ENCODE assay signal across 8 cellular contexts in genomic region chr12:82517027-82517426, GRCh38.
DNase-seq lines count a peak whose midpoint lies in the region; ATAC-seq and TF ChIP-seq lines count a peak whose summit lies in the region.

No MANE protein-coding gene starts in this region.

- H3K36me3 ChIP-seq in right lobe of liver (no peaks in the 10 kb centered on the region), vagina (no peaks in the 10 kb centered on the region)

- DNase-seq in SHP77 treated with DMSO at 0.1 percent for 48 hours (lab: John Stamatoyannopoulos, UW) (peak; percentile 10), right lobe of liver (no peak), vagina (ENCODE audit: extremely low spot score in 2 of 2) (no peak), AG08396 (ENCODE audit: low spot score) (no peak)
- DNase-seq in activated CD8-positive, alpha-beta memory T cell treated with anti-CD3 and anti-CD28 coated beads, Interleukin-2, amount 10 ng/mL, durations not matched to agents 7 days and 5 days = no peak

- H3K27me3 Mint-ChIP-seq in activated CD8-positive, alpha-beta memory T cell treated with anti-CD3 and anti-CD28 coated beads, Interleukin-2, amount 10 ng/mL, durations not matched to agents 7 days and 5 days = peaks cover 7% of the 10 kb centered on the region

- no peak for TF ChIP-seq POLR2A in right lobe of liver (IDR thresholded peaks at IDR 0.05)
- no peak for TF ChIP-seq POLR2A in vagina (IDR thresholded peaks at IDR 0.05)

- H3K27ac ChIP-seq in 22Rv1 = no peak overlapping the region
- H3K27ac ChIP-seq in right lobe of liver = no peak overlapping the region
- H3K27ac ChIP-seq in vagina = no peak overlapping the region

- H3K9me3 ChIP-seq in right lobe of liver (no peaks in the 10 kb centered on the region), vagina (no peaks in the 10 kb centered on the region)

- H3K4me1 ChIP-seq in right lobe of liver (no peaks in the 10 kb centered on the region), vagina (no peaks in the 10 kb centered on the region)

- H3K36me3 Mint-ChIP-seq in activated CD8-positive, alpha-beta memory T cell treated with anti-CD3 and anti-CD28 coated beads, Interleukin-2, amount 10 ng/mL, durations not matched to agents 7 days and 5 days = no peaks in the 10 kb centered on the region

- no peak overlapping the region for H3K4me3 Mint-ChIP-seq in activated CD8-positive, alpha-beta memory T cell treated with anti-CD3 and anti-CD28 coated beads, Interleukin-2, amount 10 ng/mL, durations not matched to agents 7 days and 5 days

- no peak overlapping the region for H3K27ac Mint-ChIP-seq in activated CD8-positive, alpha-beta memory T cell treated with anti-CD3 and anti-CD28 coated beads, Interleukin-2, amount 10 ng/mL, durations not matched to agents 7 days and 5 days

- H3K4me3 ChIP-seq in right lobe of liver = no peak overlapping the region
- no peak overlapping the region for H3K4me3 ChIP-seq in vagina

- CTCF ChIA-PET in activated CD8-positive, alpha-beta memory T cell treated with anti-CD3 and anti-CD28 coated beads, Interleukin-2, amount 10 ng/mL, durations not matched to agents 7 days and 5 days (lab: Charles Lee) = no interaction called here

- H3K27me3 ChIP-seq in right lobe of liver (no peaks in the 10 kb centered on the region), vagina (no peaks in the 10 kb centered on the region)

- ATAC-seq in GM18867 (IDR thresholded peaks at IDR 0.05; ENCODE audit: unreplicated experiment) (peak; percentile 92), HG03045 (IDR thresholded peaks at IDR 0.05; ENCODE audit: unreplicated experiment) (peak; percentile 64), right lobe of liver (peak; percentile 85 to 91 (median 87))
- ATAC-seq in activated CD8-positive, alpha-beta memory T cell treated with anti-CD3 and anti-CD28 coated beads, Interleukin-2, amount 10 ng/mL, durations not matched to agents 7 days and 5 days = no peak

- H3K9me3 Mint-ChIP-seq in activated CD8-positive, alpha-beta memory T cell treated with anti-CD3 and anti-CD28 coated beads, Interleukin-2, amount 10 ng/mL, durations not matched to agents 7 days and 5 days (ENCODE audit: low read depth) = no peaks in the 10 kb centered on the region

- H3K4me1 Mint-ChIP-seq in activated CD8-positive, alpha-beta memory T cell treated with anti-CD3 and anti-CD28 coated beads, Interleukin-2, amount 10 ng/mL, durations not matched to agents 7 days and 5 days = no peaks in the 10 kb centered on the region

- peak; percentile 87 for TF ChIP-seq CTCF in 22Rv1 (IDR thresholded peaks at IDR 0.05)
- TF ChIP-seq CTCF in right lobe of liver (IDR thresholded peaks at IDR 0.05) = peak; percentile 43 to 71 (median 52)
- TF ChIP-seq CTCF in vagina (IDR thresholded peaks at IDR 0.05) = no peak

- intact Hi-C loops in right lobe of liver (cut with DNase I) (no loop called here), vagina (cut with DNase I) (no loop called here)

Comparison
In these comparisons a context has a peak if more than half of its experiments do, and no peak if none do; other contexts are left out.
1. CTCF ChIP-seq: peak in 22Rv1 (single experiment) and right lobe of liver (4 of 4); none in vagina (0 of 3).